1 cellular context compared by ENCODE assay signal in genomic region chr6:900716-901605, GRCh38.
TF ChIP-seq lines count a peak whose summit lies in the region.

No MANE protein-coding gene starts in this region.

TF ChIP-seq in HepG2, 621 proteins besides CTCF, POLR2A, EP300 and RAD21 (continued from another document and continues in another):
- TF ChIP-seq, protein P1, sequence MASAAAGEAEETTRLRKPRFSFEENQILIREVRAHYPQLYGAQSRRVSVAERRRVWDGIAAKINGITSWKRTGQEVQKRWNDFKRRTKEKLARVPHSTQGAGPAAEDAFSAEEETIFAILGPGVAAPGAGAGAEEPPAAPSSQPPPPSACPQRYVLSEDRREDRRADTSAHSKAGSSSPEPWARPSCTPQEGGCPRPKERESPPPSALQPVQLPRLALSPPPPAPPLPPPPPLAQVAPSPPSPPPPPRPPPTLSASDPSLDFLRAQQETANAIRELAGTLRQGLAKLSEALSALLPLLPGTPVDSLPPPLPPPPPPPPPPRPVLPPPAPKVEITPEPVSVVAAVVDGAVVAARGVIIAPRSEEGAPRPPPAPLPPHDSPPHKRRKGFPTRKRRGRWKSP (CRISPR knock-in tag; IDR thresholded peaks at IDR 0.05), result peak; percentile 54
- TF ChIP-seq RFX3 (CRISPR knock-in tag; IDR thresholded peaks at IDR 0.05) (no peak), KIAA2018 (CRISPR knock-in tag; IDR thresholded peaks at IDR 0.05; ENCODE audit: borderline replicate concordance) (no peak), HDAC6 (IDR thresholded peaks at IDR 0.05; ENCODE audit: low read depth, low read length) (no peak), ZNF333 (CRISPR knock-in tag; IDR thresholded peaks at IDR 0.05; ENCODE audit: borderline replicate concordance) (no peak), AGO1 (IDR thresholded peaks at IDR 0.05; ENCODE audit: low read depth, low read length, poor library complexity, severe bottlenecking) (no peak), ZNF652 (CRISPR knock-in tag; IDR thresholded peaks at IDR 0.05; ENCODE audit: borderline replicate concordance, low read depth) (peak; percentile 27; the same call in 1 of the 2 replicates), ZNF496 (CRISPR knock-in tag; IDR thresholded peaks at IDR 0.05; ENCODE audit: insufficient replicate concordance) (no peak), MAX (IDR thresholded peaks at IDR 0.05) (peak; percentile 42; the same call in 1 of the 2 replicates), MBNL3 (CRISPR knock-in tag; conservative IDR thresholded peaks at IDR 0.05) (no peak), PAX8 (CRISPR knock-in tag; IDR thresholded peaks at IDR 0.05; ENCODE audit: borderline replicate concordance) (0 out of 2 replicates have a peak, but pooled peaks have one; percentile 52), ISX (CRISPR knock-in tag; conservative IDR thresholded peaks at IDR 0.05) (no peak), EED (CRISPR knock-in tag; IDR thresholded peaks at IDR 0.05) (no peak), EZH2 (conservative IDR thresholded peaks at IDR 0.05; ENCODE audit: low read depth, low read length) (no peak), PAWR (CRISPR knock-in tag; IDR thresholded peaks at IDR 0.05; ENCODE audit: borderline replicate concordance) (no peak), ETV5 (CRISPR knock-in tag; IDR thresholded peaks at IDR 0.05; ENCODE audit: borderline replicate concordance) (no peak; the same call in 1 of the 2 replicates), DR1 (CRISPR knock-in tag; IDR thresholded peaks at IDR 0.05) (no peak), KAT8 (CRISPR knock-in tag; IDR thresholded peaks at IDR 0.05) (peak; percentile 46; the same call in 1 of the 2 replicates), MLX (CRISPR knock-in tag; IDR thresholded peaks at IDR 0.05) (no peak), HMG20A (CRISPR knock-in tag; IDR thresholded peaks at IDR 0.05; ENCODE audit: borderline replicate concordance) (0 out of 2 replicates have a peak, but pooled peaks have one; percentile 63)
- TF ChIP-seq, protein P2, sequence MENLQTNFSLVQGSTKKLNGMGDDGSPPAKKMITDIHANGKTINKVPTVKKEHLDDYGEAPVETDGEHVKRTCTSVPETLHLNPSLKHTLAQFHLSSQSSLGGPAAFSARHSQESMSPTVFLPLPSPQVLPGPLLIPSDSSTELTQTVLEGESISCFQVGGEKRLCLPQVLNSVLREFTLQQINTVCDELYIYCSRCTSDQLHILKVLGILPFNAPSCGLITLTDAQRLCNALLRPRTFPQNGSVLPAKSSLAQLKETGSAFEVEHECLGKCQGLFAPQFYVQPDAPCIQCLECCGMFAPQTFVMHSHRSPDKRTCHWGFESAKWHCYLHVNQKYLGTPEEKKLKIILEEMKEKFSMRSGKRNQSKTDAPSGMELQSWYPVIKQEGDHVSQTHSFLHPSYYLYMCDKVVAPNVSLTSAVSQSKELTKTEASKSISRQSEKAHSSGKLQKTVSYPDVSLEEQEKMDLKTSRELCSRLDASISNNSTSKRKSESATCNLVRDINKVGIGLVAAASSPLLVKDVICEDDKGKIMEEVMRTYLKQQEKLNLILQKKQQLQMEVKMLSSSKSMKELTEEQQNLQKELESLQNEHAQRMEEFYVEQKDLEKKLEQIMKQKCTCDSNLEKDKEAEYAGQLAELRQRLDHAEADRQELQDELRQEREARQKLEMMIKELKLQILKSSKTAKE (CRISPR knock-in tag; IDR thresholded peaks at IDR 0.05; ENCODE audit: borderline replicate concordance), result no peak
- TF ChIP-seq, protein P3, sequence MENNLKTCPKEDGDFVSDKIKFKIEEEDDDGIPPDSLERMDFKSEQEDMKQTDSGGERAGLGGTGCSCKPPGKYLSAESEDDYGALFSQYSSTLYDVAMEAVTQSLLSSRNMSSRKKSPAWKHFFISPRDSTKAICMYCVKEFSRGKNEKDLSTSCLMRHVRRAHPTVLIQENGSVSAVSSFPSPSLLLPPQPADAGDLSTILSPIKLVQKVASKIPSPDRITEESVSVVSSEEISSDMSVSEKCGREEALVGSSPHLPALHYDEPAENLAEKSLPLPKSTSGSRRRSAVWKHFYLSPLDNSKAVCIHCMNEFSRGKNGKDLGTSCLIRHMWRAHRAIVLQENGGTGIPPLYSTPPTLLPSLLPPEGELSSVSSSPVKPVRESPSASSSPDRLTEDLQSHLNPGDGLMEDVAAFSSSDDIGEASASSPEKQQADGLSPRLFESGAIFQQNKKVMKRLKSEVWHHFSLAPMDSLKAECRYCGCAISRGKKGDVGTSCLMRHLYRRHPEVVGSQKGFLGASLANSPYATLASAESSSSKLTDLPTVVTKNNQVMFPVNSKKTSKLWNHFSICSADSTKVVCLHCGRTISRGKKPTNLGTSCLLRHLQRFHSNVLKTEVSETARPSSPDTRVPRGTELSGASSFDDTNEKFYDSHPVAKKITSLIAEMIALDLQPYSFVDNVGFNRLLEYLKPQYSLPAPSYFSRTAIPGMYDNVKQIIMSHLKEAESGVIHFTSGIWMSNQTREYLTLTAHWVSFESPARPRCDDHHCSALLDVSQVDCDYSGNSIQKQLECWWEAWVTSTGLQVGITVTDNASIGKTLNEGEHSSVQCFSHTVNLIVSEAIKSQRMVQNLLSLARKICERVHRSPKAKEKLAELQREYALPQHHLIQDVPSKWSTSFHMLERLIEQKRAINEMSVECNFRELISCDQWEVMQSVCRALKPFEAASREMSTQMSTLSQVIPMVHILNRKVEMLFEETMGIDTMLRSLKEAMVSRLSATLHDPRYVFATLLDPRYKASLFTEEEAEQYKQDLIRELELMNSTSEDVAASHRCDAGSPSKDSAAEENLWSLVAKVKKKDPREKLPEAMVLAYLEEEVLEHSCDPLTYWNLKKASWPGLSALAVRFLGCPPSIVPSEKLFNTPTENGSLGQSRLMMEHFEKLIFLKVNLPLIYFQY (CRISPR knock-in tag; IDR thresholded peaks at IDR 0.05; ENCODE audit: borderline replicate concordance), result no peak
- TF ChIP-seq, protein P4, sequence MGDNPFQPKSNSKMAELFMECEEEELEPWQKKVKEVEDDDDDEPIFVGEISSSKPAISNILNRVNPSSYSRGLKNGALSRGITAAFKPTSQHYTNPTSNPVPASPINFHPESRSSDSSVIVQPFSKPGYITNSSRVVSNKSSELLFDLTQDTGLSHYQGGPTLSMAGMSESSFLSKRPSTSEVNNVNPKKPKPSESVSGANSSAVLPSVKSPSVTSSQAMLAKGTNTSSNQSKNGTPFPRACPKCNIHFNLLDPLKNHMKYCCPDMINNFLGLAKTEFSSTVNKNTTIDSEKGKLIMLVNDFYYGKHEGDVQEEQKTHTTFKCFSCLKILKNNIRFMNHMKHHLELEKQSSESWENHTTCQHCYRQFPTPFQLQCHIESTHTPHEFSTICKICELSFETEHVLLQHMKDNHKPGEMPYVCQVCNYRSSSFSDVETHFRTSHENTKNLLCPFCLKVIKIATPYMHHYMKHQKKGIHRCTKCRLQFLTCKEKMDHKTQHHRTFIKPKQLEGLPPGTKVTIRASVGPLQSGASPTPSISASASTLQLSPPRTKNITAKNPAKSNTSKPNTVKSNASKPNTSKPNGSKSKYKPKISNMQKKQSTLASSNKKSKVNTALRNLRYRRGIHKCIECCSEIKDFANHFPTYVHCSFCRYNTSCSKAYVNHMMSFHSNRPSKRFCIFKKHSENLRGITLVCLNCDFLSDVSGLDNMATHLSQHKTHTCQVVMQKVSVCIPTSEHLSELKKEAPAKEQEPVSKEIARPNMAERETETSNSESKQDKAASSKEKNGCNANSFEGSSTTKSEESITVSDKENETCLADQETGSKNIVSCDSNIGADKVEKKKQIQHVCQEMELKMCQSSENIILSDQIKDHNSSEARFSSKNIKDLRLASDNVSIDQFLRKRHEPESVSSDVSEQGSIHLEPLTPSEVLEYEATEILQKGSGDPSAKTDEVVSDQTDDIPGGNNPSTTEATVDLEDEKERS (CRISPR knock-in tag; IDR thresholded peaks at IDR 0.05), result no peak; the same call in 1 of the 2 replicates
- TF ChIP-seq, protein P5, sequence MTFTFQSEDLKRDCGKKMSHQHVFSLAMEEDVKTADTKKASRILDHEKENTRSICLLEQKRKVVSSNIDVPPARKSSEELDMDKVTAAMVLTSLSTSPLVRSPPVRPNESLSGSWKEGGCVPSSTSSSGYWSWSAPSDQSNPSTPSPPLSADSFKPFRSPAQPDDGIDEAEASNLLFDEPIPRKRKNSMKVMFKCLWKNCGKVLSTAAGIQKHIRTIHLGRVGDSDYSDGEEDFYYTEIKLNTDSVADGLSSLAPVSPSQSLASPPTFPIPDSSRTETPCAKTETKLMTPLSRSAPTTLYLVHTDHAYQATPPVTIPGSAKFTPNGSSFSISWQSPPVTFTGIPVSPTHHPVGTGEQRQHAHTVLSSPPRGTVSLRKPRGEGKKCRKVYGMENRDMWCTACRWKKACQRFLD (CRISPR knock-in tag; IDR thresholded peaks at IDR 0.05; ENCODE audit: borderline replicate concordance), result no peak
- TF ChIP-seq, protein P6, sequence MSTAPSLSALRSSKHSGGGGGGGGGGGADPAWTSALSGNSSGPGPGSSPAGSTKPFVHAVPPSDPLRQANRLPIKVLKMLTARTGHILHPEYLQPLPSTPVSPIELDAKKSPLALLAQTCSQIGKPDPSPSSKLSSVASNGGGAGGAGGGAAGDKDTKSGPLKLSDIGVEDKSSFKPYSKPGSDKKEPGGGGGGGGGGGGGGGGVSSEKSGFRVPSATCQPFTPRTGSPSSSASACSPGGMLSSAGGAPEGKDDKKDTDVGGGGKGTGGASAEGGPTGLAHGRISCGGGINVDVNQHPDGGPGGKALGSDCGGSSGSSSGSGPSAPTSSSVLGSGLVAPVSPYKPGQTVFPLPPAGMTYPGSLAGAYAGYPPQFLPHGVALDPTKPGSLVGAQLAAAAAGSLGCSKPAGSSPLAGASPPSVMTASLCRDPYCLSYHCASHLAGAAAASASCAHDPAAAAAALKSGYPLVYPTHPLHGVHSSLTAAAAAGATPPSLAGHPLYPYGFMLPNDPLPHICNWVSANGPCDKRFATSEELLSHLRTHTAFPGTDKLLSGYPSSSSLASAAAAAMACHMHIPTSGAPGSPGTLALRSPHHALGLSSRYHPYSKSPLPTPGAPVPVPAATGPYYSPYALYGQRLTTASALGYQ (CRISPR knock-in tag; IDR thresholded peaks at IDR 0.05), result peak; percentile 75; the same call in 1 of the 2 replicates
